In the genomic region with DNA sequence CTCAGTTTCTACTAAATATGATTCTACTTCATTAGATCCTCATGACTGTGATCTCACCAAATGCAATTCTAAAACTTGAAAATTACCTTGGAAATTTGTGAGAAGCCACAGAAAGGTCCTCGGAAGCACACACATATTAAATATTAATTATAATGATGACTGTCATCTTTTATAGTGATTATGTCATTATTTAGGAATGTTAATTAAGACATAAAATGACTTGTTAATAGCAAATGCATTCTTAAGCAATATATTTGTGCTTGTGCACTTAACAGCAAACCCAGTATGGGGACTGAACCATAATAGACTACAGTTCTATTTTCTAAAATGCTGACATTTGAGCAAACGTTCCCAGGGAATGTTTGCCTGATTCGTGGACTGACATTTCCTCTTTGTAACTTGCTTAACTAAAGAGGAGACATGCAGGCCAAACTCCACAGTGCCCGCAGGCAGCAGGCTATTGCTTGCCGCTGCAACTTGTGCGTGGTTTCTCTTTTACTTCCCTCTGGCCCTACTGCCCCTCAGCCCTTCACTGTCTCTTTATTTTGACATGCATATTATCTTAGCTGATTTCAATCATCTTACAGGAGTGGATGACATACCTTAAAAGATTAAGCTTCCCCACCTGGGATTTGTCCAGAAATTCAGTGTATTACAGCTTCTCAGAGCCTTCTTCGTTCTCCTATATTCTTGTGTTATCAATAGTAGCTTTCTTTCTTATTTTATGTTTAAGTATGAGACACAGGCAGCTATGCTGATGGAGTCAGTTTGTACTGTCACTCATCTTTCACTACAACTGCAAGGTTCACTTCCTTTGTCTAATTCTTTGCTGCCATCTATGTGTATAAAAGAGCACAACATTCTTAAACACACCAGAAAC, we compare ENCODE assay signal across 8 cellular contexts.
DNase-seq lines count a peak whose midpoint lies in the region; ATAC-seq, FAIRE-seq and TF ChIP-seq lines count a peak whose summit lies in the region.

No MANE protein-coding gene starts in this region.

- TF ChIP-seq CTCF in nephron (IDR thresholded peaks at IDR 0.05; ENCODE audit: unreplicated experiment in 3 of 3), result peak; percentile 71 to 82 (median 72)

- H3K36me3 ChIP-seq in SJCRH30, result no peaks in the 10 kb centered on the region

- FAIRE-seq in G401.6 (lab: Jason Lieb, UNC), result peak; percentile 92

- DNase-seq in KBM-7, result peak; percentile 77
- peak; percentile 29 to 64 for DNase-seq in SJCRH30
- peak; percentile 10 for DNase-seq in epithelial cell of prostate (ENCODE audit: low read depth, low spot score)
- no peak for DNase-seq in OCI-M2 (lab: John Stamatoyannopoulos, UW; ENCODE audit: unreplicated experiment)

- peak overlapping the region; percentile 3 to 83 (median 60) for H3K27ac Mint-ChIP-seq in nephron

- H3K4me3 ChIP-seq in SJCRH30, result peak overlapping the region; percentile 26

- H3K9me3 ChIP-seq in SJCRH30 (replicated peaks), result no peaks in the 10 kb centered on the region

- ATAC-seq in HG02870 (IDR thresholded peaks at IDR 0.05; ENCODE audit: unreplicated experiment), result no peak
- ATAC-seq in HG03095 (IDR thresholded peaks at IDR 0.05; ENCODE audit: unreplicated experiment), result no peak

- no peaks in the 10 kb centered on the region for H3K27me3 ChIP-seq in SJCRH30

- no peaks in the 10 kb centered on the region for H3K36me3 Mint-ChIP-seq in nephron (ENCODE audit: low read depth)

- H3K27me3 Mint-ChIP-seq in nephron (ENCODE audit: low read depth), result peaks cover 15% of the 10 kb centered on the region

- H3K4me1 ChIP-seq in SJCRH30, result no peaks in the 10 kb centered on the region

- in situ Hi-C loops in KBM-7 (cut with MboI; ENCODE audit: low pct_unique_long_range_greater_than_20kb, low sequenced_read_pairs), result no loop called here

- H3K27ac ChIP-seq in SJCRH30, result peak overlapping the region; percentile 37; the same call in 1 of the 2 replicates
- H3K27ac ChIP-seq in epithelial cell of prostate, result no peak overlapping the region

- H3K4me1 Mint-ChIP-seq in nephron, result peaks cover 8% of the 10 kb centered on the region

- peak overlapping the region in 2 of 3 experiments; percentile 43 to 68 for H3K4me3 Mint-ChIP-seq in nephron

- H3K9me3 Mint-ChIP-seq in nephron, result no peaks in the 10 kb centered on the region
